ENCODE assay signal across 12 cellular contexts in the genomic region with DNA sequence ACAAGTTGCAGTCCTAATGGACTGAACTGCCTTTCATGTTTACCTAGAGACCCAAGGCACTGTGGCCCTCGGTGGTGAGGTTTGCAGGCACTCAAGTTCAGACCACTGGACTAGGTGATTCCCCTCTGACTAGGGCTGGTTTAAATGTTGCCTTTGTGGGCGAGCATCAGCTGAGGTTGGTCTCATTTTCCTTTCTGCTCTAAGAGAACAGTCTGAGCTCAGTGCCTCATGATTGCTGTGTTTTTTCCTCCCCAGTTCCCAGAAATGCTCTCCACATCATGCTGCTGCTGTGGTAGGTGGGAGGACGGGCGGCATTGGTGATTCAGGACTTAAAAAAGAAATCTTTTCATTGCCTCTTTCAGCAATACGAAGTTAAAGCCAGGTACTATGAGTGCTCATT.
DNase-seq lines count a peak whose midpoint lies in the region; ATAC-seq and TF ChIP-seq lines count a peak whose summit lies in the region.
"Had no signal": no experiment of that assay in that cellular context is flagged by ENCODE, and none has a peak within 500 bp of the region (broad histone marks: within the 10 kb centered on the region; RNA-seq: fewer than 3 reads in every experiment).

No MANE protein-coding gene starts in this region.

- 76 to 87% (median 80%) methylated on average over 4 to 5 of the region's 5 CpGs for WGBS in adrenal gland, 4 donors

- H3K36me3 ChIP-seq in OCI-LY3 (replicated peaks; ENCODE audit: low read depth, low read length) (no peaks in the 10 kb centered on the region), H7 (replicated peaks; ENCODE audit: control insufficient read depth, insufficient read depth, low read length) (no peaks in the 10 kb centered on the region), adrenal gland (replicated peaks in 1 of 2) (no peaks in the 10 kb centered on the region)
- H3K36me3 ChIP-seq: right atrium auricular region had no signal

- no peak overlapping the region for H3K9ac ChIP-seq in OCI-LY3 (ENCODE audit: low read length)

- H3K9me3 ChIP-seq in OCI-LY3 (ENCODE audit: insufficient read depth, low read length), result no peaks in the 10 kb centered on the region
- peaks cover 0 to 2% (median 0%) of the 10 kb centered on the region in 3 donors for H3K9me3 ChIP-seq in adrenal gland (replicated peaks in 1 of 3)
- H3K9me3 ChIP-seq: right atrium auricular region had no signal

- CTCF ChIA-PET in WTC11 (lab: Charles Lee), result no interaction called here

- peaks cover 12% of the 10 kb centered on the region for H3K9me3 Mint-ChIP-seq in WTC11

- POLR2A ChIA-PET in WTC11 (lab: Charles Lee), result no interaction called here

- no peak overlapping the region for H3K4me3 Mint-ChIP-seq in WTC11

- H3K4me3 ChIP-seq in OCI-LY3 (ENCODE audit: low read length) (no peak overlapping the region), H7 (ENCODE audit: insufficient read depth, low read depth, low read length) (no peak overlapping the region), adrenal gland (no peak overlapping the region)
- H3K4me3 ChIP-seq: right atrium auricular region had no signal

- H3K4me1 Mint-ChIP-seq in WTC11, result peaks cover 6% of the 10 kb centered on the region; the same call in 1 of the 2 replicates

- TF ChIP-seq POLR2A in adrenal gland (IDR thresholded peaks at IDR 0.05), result no peak

- H3K79me2 ChIP-seq in OCI-LY3 (ENCODE audit: low read length), result no peaks in the 10 kb centered on the region

- H3K27ac ChIP-seq in OCI-LY3 (ENCODE audit: low read length), result no peak overlapping the region
- no peak overlapping the region for H3K27ac ChIP-seq in adrenal gland
- H3K27ac ChIP-seq: right atrium auricular region had no signal

- H3K36me3 Mint-ChIP-seq in WTC11, result peaks cover 5% of the 10 kb centered on the region; the same call in 1 of the 2 replicates

- DNase-seq in Ammon's horn (ENCODE audit: low spot score) (peak; percentile 5), NCI-H187 (lab: John Stamatoyannopoulos, UW) (no peak), H7 (no peak), WTC11 (ENCODE audit: low spot score) (no peak), adrenal gland (no peak)
- DNase-seq: AML-193, NCI-H1048 had no signal

- H3K4me2 ChIP-seq in OCI-LY3 (ENCODE audit: low read length), result peak overlapping the region; percentile 48

- peak overlapping the region; percentile 10; the same call in 1 of the 2 replicates for H2AFZ ChIP-seq in OCI-LY3 (ENCODE audit: low read depth, low read length)

- H3K27me3 Mint-ChIP-seq in WTC11 (ENCODE audit: low read depth), result no peaks in the 10 kb centered on the region

- no peak overlapping the region for H3K27ac Mint-ChIP-seq in WTC11

- H3K27me3 ChIP-seq in OCI-LY3 (ENCODE audit: low read depth, low read length) (no peaks in the 10 kb centered on the region), H7 (ENCODE audit: control insufficient read depth, insufficient read depth, low read length) (no peaks in the 10 kb centered on the region), adrenal gland (no peaks in the 10 kb centered on the region)
- H3K27me3 ChIP-seq: right atrium auricular region had no signal

- ATAC-seq in GM19025 (IDR thresholded peaks at IDR 0.05; ENCODE audit: low read depth, unreplicated experiment) (peak; percentile 94), HG02840 (IDR thresholded peaks at IDR 0.05; ENCODE audit: low FRiP score, unreplicated experiment) (peak; percentile 96), WTC11 (no peak)
- ATAC-seq: SK-N-SH treated with all-trans-retinoic acid at 6 μM for 48 hours had no signal

- peaks cover 42% of the 10 kb centered on the region for H3K4me1 ChIP-seq in OCI-LY3 (ENCODE audit: low read length)
- H3K4me1 ChIP-seq in adrenal gland (replicated peaks in 1 of 2), result no peaks in the 10 kb centered on the region
- H3K4me1 ChIP-seq: right atrium auricular region had no signal

- H4K20me1 ChIP-seq in OCI-LY3 (ENCODE audit: insufficient read depth, low read length), result no peaks in the 10 kb centered on the region

- intact Hi-C loops in adrenal gland (cut with DNase I), result no loop called here

- no peak for TF ChIP-seq CTCF in OCI-LY3 (IDR thresholded peaks at IDR 0.05; ENCODE audit: low read depth, low read length)
- TF ChIP-seq CTCF in WTC11 (IDR thresholded peaks at IDR 0.05), result no peak
- no peak for TF ChIP-seq CTCF in adrenal gland (IDR thresholded peaks at IDR 0.05)

TF ChIP-seq in WTC11, 78 proteins besides CTCF, POLR2A, EP300 and RAD21:
- TF ChIP-seq TCF7 (CRISPR knock-in tag; IDR thresholded peaks at IDR 0.05; ENCODE audit: low read depth) (no peak), TEAD1 (CRISPR knock-in tag; IDR thresholded peaks at IDR 0.05) (no peak), CREM (CRISPR knock-in tag; IDR thresholded peaks at IDR 0.05) (no peak), EMX1 (CRISPR knock-in tag; IDR thresholded peaks at IDR 0.05) (no peak), OVOL2 (CRISPR knock-in tag; IDR thresholded peaks at IDR 0.05; ENCODE audit: borderline replicate concordance) (no peak)
- TF ChIP-seq, protein P1, sequence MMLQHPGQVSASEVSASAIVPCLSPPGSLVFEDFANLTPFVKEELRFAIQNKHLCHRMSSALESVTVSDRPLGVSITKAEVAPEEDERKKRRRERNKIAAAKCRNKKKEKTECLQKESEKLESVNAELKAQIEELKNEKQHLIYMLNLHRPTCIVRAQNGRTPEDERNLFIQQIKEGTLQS (CRISPR knock-in tag; conservative IDR thresholded peaks at IDR 0.05), result no peak
